8 cellular contexts compared by ENCODE assay signal in the genomic region with DNA sequence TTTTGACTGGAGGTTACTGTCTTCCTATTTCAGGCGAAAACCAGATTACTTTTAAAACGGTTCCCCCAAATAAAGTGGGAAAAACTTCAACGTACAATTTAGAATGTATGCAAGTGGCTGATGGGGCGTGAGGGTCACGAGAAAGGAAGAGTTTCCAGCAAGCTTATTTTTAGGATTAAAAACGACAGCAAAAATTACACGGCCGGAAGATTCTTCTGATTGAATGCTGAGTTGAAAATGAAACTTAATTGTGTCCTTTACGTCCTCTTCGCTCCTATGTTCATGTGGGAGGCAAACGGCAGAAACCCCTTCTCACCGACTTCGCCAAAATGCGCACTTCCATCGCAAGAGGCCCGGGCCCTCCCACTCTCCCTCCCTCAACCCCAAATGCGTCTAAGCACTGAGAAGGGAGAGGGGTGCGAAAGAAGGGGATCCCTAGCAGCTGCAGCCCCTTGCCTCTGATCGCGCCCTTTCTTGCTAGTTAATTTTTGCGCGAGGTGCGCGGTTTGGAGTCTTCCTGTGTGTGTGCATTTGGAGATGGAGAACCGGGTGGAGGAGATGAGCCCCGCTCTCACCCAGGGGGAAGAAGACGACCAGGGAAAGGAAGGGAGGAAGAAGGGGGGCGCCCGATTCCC. TPM values are rescaled to one million over a fixed set of nuclear protein-coding genes. Genes with fewer than 3 reads are reported as not detected.
DNase-seq lines count a peak whose midpoint lies in the region; ATAC-seq, FAIRE-seq and TF ChIP-seq lines count a peak whose summit lies in the region.

No MANE protein-coding gene starts in this region.

- TF ChIP-seq CTCF in GM12875 (IDR thresholded peaks at IDR 0.05; ENCODE audit: borderline replicate concordance, insufficient read depth, low read depth, low read length): no peak
- no peak for TF ChIP-seq CTCF in epithelial cell of proximal tubule (conservative IDR thresholded peaks at IDR 0.05; ENCODE audit: low read depth, low read length)
- no peak for TF ChIP-seq CTCF in D721Med (IDR thresholded peaks at IDR 0.05; ENCODE audit: insufficient read depth, missing control alignments)

- no peaks in the 10 kb centered on the region for H3K36me3 ChIP-seq in mucosa of stomach (ENCODE audit: control insufficient read depth, insufficient read depth, low read length)

- peaks cover 7% of the 10 kb centered on the region for H3K4me1 ChIP-seq in mucosa of stomach (ENCODE audit: control insufficient read depth, insufficient read depth, low read length)

- peak overlapping the region; percentile 81 for H3K4me3 ChIP-seq in GM12875 (ENCODE audit: low read depth, low read length)
- H3K4me3 ChIP-seq in epithelial cell of proximal tubule (ENCODE audit: low read depth, low read length): peak overlapping the region; percentile 71
- peak overlapping the region; percentile 57 for H3K4me3 ChIP-seq in mucosa of stomach (ENCODE audit: low read length)

- H3K27me3 ChIP-seq in mucosa of stomach (ENCODE audit: control insufficient read depth, insufficient read depth, low read length): no peaks in the 10 kb centered on the region

- ATAC-seq in HG02678 (IDR thresholded peaks at IDR 0.05; ENCODE audit: unreplicated experiment): peak; percentile 13

- no peak for FAIRE-seq in D721Med (lab: Jason Lieb, UNC)

- DNase-seq in NCI-H69 (lab: John Stamatoyannopoulos, UW): peak; percentile 76
- peak; percentile 35 for DNase-seq in activated T-cell treated with anti-CD3 and anti-CD28 coated beads for 1 hour (ENCODE audit: low read depth)
- no peak for DNase-seq in epithelial cell of proximal tubule (ENCODE audit: low read depth)
- DNase-seq in stimulated activated CD8-positive, alpha-beta memory T cell treated with anti-CD3 and anti-CD28 coated beads, Interleukin-7, amount 100 ng/mL, for 4 hours (ENCODE audit: low read depth in 2 of 2): peak; percentile 60 to 62
- no peak for DNase-seq in D721Med (ENCODE audit: insufficient read length, low spot score)

- no peaks in the 10 kb centered on the region for H3K9me3 ChIP-seq in mucosa of stomach (ENCODE audit: control insufficient read depth, low read length)

- peak overlapping the region; percentile 85 for H3K9ac ChIP-seq in mucosa of stomach (ENCODE audit: low read length)

RNA-seq across cellular contexts. Expression of a gene that starts 0.6 kb away (rescaled TPM):
- total RNA-seq in epithelial cell of proximal tubule: 81.0 and 141 TPM in 2 replicates

Comparison
In these comparisons a context has a peak if more than half of its experiments do, and no peak if none do; other contexts are left out.
1. DNase-seq: peak in NCI-H69 (single experiment), activated T-cell treated with anti-CD3 and anti-CD28 coated beads for 1 hour (single experiment) and stimulated activated CD8-positive, alpha-beta memory T cell treated with anti-CD3 and anti-CD28 coated beads, Interleukin-7, amount 100 ng/mL, for 4 hours (2 of 2); none in epithelial cell of proximal tubule (single experiment) and D721Med (single experiment).
2. Peak in every context shown above with its lines, with median percentiles within 50 percentile points of each other: H3K4me3 ChIP-seq.